9 cellular contexts compared by ENCODE assay signal in genomic region chr15:100873029-100873677, GRCh38. TPM values are rescaled to one million over a fixed set of nuclear protein-coding genes. Genes with fewer than 3 reads are reported as not detected.
DNase-seq lines count a peak whose midpoint lies in the region; ATAC-seq, FAIRE-seq and TF ChIP-seq lines count a peak whose summit lies in the region.
"Had no signal": no experiment of that assay in that cellular context is flagged by ENCODE, and none has a peak within 500 bp of the region (broad histone marks: within the 10 kb centered on the region; RNA-seq: fewer than 3 reads in every experiment).

No MANE protein-coding gene starts in this region.

- H3K9me3 ChIP-seq in PC-3 (ENCODE audit: low read length) = no peaks in the 10 kb centered on the region

- H3K4me1 Mint-ChIP-seq in activated naive CD4-positive, alpha-beta T cell treated with anti-CD3 and anti-CD28 coated beads, Interleukin-2, amount 10 ng/mL, durations not matched to agents 7 days and 5 days = no peaks in the 10 kb centered on the region
- H3K4me1 Mint-ChIP-seq in progenitor cell of endocrine pancreas (ENCODE audit: low read depth) = no peaks in the 10 kb centered on the region

- POLR2A ChIA-PET in PC-3 (lab: Charles Lee; ENCODE audit: unreplicated experiment) = no interaction called here

- H2AFZ ChIP-seq in PC-3 (ENCODE audit: low read length) = peak overlapping the region; percentile 33; the same call in 1 of the 2 replicates

- H3K27ac Mint-ChIP-seq in activated naive CD4-positive, alpha-beta T cell treated with anti-CD3 and anti-CD28 coated beads, Interleukin-2, amount 10 ng/mL, durations not matched to agents 7 days and 5 days = no peak overlapping the region
- no peak overlapping the region for H3K27ac Mint-ChIP-seq in progenitor cell of endocrine pancreas

- no peak overlapping the region for H3K4me2 ChIP-seq in PC-3 (ENCODE audit: low read length)

- no peak overlapping the region for H3K4me3 Mint-ChIP-seq in activated naive CD4-positive, alpha-beta T cell treated with anti-CD3 and anti-CD28 coated beads, Interleukin-2, amount 10 ng/mL, durations not matched to agents 7 days and 5 days
- H3K4me3 Mint-ChIP-seq in progenitor cell of endocrine pancreas (ENCODE audit: low read depth) = no peak overlapping the region

- H3K36me3 ChIP-seq in PC-3 (ENCODE audit: low read depth, low read length) = no peaks in the 10 kb centered on the region

- ATAC-seq in GM18870 (IDR thresholded peaks at IDR 0.05; ENCODE audit: unreplicated experiment) = peak; percentile 67
- peak; percentile 69 for ATAC-seq in PC-3
- no peak for ATAC-seq in GM19455 (IDR thresholded peaks at IDR 0.05; ENCODE audit: unreplicated experiment)

- DNase-seq in CD1c-positive myeloid dendritic cell (ENCODE audit: extremely low spot score) (peak; percentile 84), HTR-8/SVneo (ENCODE audit: insufficient read length, low spot score) (peak; percentile 79), PC-3 (peak; percentile 96), head of caudate nucleus (peak in 39 of 42 donors; percentile 29 to 92 (median 74)), progenitor cell of endocrine pancreas (ENCODE audit: low spot score, unreplicated experiment) (peak; percentile 37)
- DNase-seq in activated naive CD4-positive, alpha-beta T cell treated with anti-CD3 and anti-CD28 coated beads, Interleukin-2, amount 10 ng/mL, durations not matched to agents 7 days and 5 days = peak; percentile 62

- intact Hi-C loops in PC-3 (cut with micrococcal nuclease) (loop anchor here (2.0 kb wide), 4 partner anchors 24 to 246 kb away; no protein-coding TSS in a partner anchor), head of caudate nucleus (cut with DNase I) (loop anchor here (10.0 kb wide), 1 partner anchor 248 kb away; no protein-coding TSS in a partner anchor)

- H3K27ac ChIP-seq in PC-3 (ENCODE audit: low read length) = peak overlapping the region; percentile 54

- H3K9me3 Mint-ChIP-seq in activated naive CD4-positive, alpha-beta T cell treated with anti-CD3 and anti-CD28 coated beads, Interleukin-2, amount 10 ng/mL, durations not matched to agents 7 days and 5 days = peaks cover 5% of the 10 kb centered on the region
- H3K9me3 Mint-ChIP-seq in progenitor cell of endocrine pancreas (ENCODE audit: low read depth) = no peaks in the 10 kb centered on the region

- no peaks in the 10 kb centered on the region for H3K9me2 ChIP-seq in PC-3 (replicated peaks; ENCODE audit: low read length)

- no peak overlapping the region for H3K4me3 ChIP-seq in PC-3 (ENCODE audit: low read length)

- CTCF ChIA-PET in PC-3 (lab: Charles Lee) = interaction anchor here (0.6 to 1.6 kb wide), 4 partner anchors 26 to 202 kb away, joined by 3 to 9 read pairs (median 4); no protein-coding TSS in a partner anchor
- CTCF ChIA-PET in activated naive CD4-positive, alpha-beta T cell treated with anti-CD3 and anti-CD28 coated beads, Interleukin-2, amount 10 ng/mL, durations not matched to agents 7 days and 5 days (lab: Charles Lee) = interaction anchor here (0.6 to 2.7 kb wide), 15 partner anchors 9 to 531 kb away, joined by 3 to 20 read pairs (median 4); partner anchors contain the start of gene ADAMTS17

- peak; percentile 81 for TF ChIP-seq CTCF in PC-3 (conservative IDR thresholded peaks at IDR 0.05; ENCODE audit: low read depth, low read length)
- peak; percentile 86 for TF ChIP-seq CTCF in progenitor cell of endocrine pancreas (IDR thresholded peaks at IDR 0.05; ENCODE audit: unreplicated experiment)

- H3K27me3 Mint-ChIP-seq in activated naive CD4-positive, alpha-beta T cell treated with anti-CD3 and anti-CD28 coated beads, Interleukin-2, amount 10 ng/mL, durations not matched to agents 7 days and 5 days = peaks cover 51% of the 10 kb centered on the region
- H3K27me3 Mint-ChIP-seq in progenitor cell of endocrine pancreas = peaks cover 59% of the 10 kb centered on the region

- no TSS peak for BruUV-seq in PC-3 (replicated peaks; lab: Mats Ljungman, UMichigan)

- H3K9ac ChIP-seq in PC-3 (ENCODE audit: low read length) = peak overlapping the region; percentile 7; the same call in 1 of the 2 replicates

- no peaks in the 10 kb centered on the region for H3F3A ChIP-seq in PC-3 (ENCODE audit: low read length, unreplicated experiment)

- FAIRE-seq in HTR-8/SVneo (lab: Jason Lieb, UNC) = no peak

- peaks cover 18% of the 10 kb centered on the region for H3K4me1 ChIP-seq in PC-3 (ENCODE audit: insufficient read depth, low read length)

- no peaks in the 10 kb centered on the region for H3K27me3 ChIP-seq in PC-3 (ENCODE audit: low read length)

- H3K36me3 Mint-ChIP-seq in activated naive CD4-positive, alpha-beta T cell treated with anti-CD3 and anti-CD28 coated beads, Interleukin-2, amount 10 ng/mL, durations not matched to agents 7 days and 5 days = no peaks in the 10 kb centered on the region
- no peaks in the 10 kb centered on the region for H3K36me3 Mint-ChIP-seq in progenitor cell of endocrine pancreas (ENCODE audit: insufficient read depth)

- peaks cover 17% of the 10 kb centered on the region for H3K79me2 ChIP-seq in PC-3 (ENCODE audit: low read length)

- no peaks in the 10 kb centered on the region for H4K20me1 ChIP-seq in PC-3 (ENCODE audit: low read length)

RNA-seq across cellular contexts. Expression of gene ALDH1A3, which starts 6.5 kb away (rescaled TPM):
- total RNA-seq in PC-3 (2014; rRNA removed) (5,398 and 6,043 TPM in 2 replicates), progenitor cell of endocrine pancreas (0.33 and 0.41 TPM in 2 replicates)
- total RNA-seq: T-helper 1 cell treated with Interleukin-12 subunit alpha and Interleukin-12 subunit beta and Interleukin-4 antibody, amounts not matched to agents 30 ng/mL and 1 ng/mL, for 36 hours had no signal

RNA-seq across cellular contexts. Expression of gene LRRK1, which starts 46.0 kb away (rescaled TPM):
- total RNA-seq in PC-3 (2014; rRNA removed) = 7.0 and 11.4 TPM in 2 replicates
- total RNA-seq in progenitor cell of endocrine pancreas = 0.86 and 1.6 TPM in 2 replicates

Comparison
In these comparisons a context has a peak if more than half of its experiments do, and no peak if none do; other contexts are left out.
1. DNase-seq: peak in every context shown above with its lines; median percentile 96 in PC-3; 84 in CD1c-positive myeloid dendritic cell; 79 in HTR-8/SVneo; 74 in head of caudate nucleus; 62 in activated naive CD4-positive, alpha-beta T cell treated with anti-CD3 and anti-CD28 coated beads, Interleukin-2, amount 10 ng/mL, durations not matched to agents 7 days and 5 days; 37 in progenitor cell of endocrine pancreas.
2. RNA of gene ALDH1A3, which starts 6.5 kb away (total RNA-seq): 5,398 to 6,043 TPM in PC-3; 0.33 to 0.41 TPM in progenitor cell of endocrine pancreas; every median in the first group is over 1,000 times any median in the second.